ENCODE assay signal across 8 cellular contexts in the genomic region with DNA sequence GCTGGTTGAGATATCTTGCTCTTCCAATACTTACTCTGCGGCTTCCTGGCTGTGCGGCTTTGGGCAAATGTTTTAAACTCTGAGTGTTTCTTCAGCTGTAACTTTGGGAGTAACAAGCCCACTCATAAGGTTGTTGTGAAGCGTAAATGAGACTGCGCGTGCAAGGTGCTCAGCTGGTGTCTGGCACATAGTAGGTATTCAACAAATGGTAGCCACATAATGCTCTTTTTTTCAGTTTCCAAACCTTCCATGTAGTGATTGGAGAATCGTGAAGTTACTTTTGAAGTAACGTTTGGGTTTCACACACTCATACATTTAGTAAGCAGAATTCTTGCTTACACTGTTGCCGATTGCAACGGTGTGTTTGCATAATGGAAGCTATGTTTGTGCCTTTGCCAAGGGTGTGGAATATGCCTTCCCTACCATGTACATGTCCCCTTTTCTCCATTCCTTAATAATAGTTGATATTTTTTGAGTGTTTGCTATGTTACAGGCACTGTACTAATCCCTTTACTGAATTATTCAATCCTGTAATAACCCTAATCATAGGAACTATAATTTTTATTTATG. TPM values are rescaled to one million over a fixed set of nuclear protein-coding genes. Genes with fewer than 3 reads are reported as not detected.
DNase-seq lines count a peak whose midpoint lies in the region; ATAC-seq and TF ChIP-seq lines count a peak whose summit lies in the region.

No MANE protein-coding gene starts in this region.

- H3K9me3 Mint-ChIP-seq in natural killer cell = no peaks in the 10 kb centered on the region

- H3K27me3 ChIP-seq in BLaER1 treated with 17β-estradiol and CSF1 and Interleukin-3, amounts not matched to agents 10 nM and 100 nM = no peaks in the 10 kb centered on the region
- H3K27me3 ChIP-seq in dorsolateral prefrontal cortex = no peaks in the 10 kb centered on the region

- peak overlapping the region; percentile 98 for H3K4me3 Mint-ChIP-seq in natural killer cell

- H4K20me1 ChIP-seq in BLaER1 treated with 17β-estradiol and CSF1 and Interleukin-3, amounts not matched to agents 10 nM and 100 nM = peaks cover 0 to 9% (median 0%) of the 10 kb centered on the region in 11 experiments; a peak in 4 of 22 replicates

- H3K4me3 ChIP-seq in BLaER1 treated with 17β-estradiol and CSF1 and Interleukin-3, amounts not matched to agents 10 nM and 100 nM = peak overlapping the region; percentile 72 to 97 (median 86)
- peak overlapping the region; percentile 64 to 100 (median 90) for H3K4me3 ChIP-seq in dorsolateral prefrontal cortex

- peak overlapping the region; percentile 77 to 97 (median 92) for H3K4me2 ChIP-seq in BLaER1 treated with 17β-estradiol and CSF1 and Interleukin-3, amounts not matched to agents 10 nM and 100 nM

- 0 out of 22 replicates have a peak, but pooled peaks cover 0 to 3% (median 0%) of the 10 kb centered on the region in 11 experiments for H3K36me3 ChIP-seq in BLaER1 treated with 17β-estradiol and CSF1 and Interleukin-3, amounts not matched to agents 10 nM and 100 nM

- peak; percentile 3 for DNase-seq in M059J (ENCODE audit: low read depth)
- no peak for DNase-seq in dorsolateral prefrontal cortex
- no peak for DNase-seq in natural killer cell
- DNase-seq in NCI-H2107 treated with DMSO at 0.1 percent for 48 hours (lab: John Stamatoyannopoulos, UW; ENCODE audit: unreplicated experiment) = no peak
- DNase-seq in AG20443 (ENCODE audit: low spot score) = no peak
- DNase-seq in foreskin melanocyte = no peak

- H3K9me3 ChIP-seq in BLaER1 treated with 17β-estradiol and CSF1 and Interleukin-3, amounts not matched to agents 10 nM and 100 nM (replicated peaks in 1 of 11) = peaks cover 0 to 7% (median under 1%) of the 10 kb centered on the region in 11 experiments; a peak in 7 of 22 replicates

- no peak for TF ChIP-seq CTCF in dorsolateral prefrontal cortex (IDR thresholded peaks at IDR 0.05 in 54 of 56, conservative IDR thresholded peaks at IDR 0.05 in 2 of 56; ENCODE audit: low read depth in 1 of 56, partially characterized antibody in 56 of 56)
- no peak for TF ChIP-seq CTCF in natural killer cell (IDR thresholded peaks at IDR 0.05)

- intact Hi-C loops in dorsolateral prefrontal cortex (cut with DNase I) (loop anchor here (5.0 to 10.0 kb wide), 7 partner anchors 85 to 387 kb away; a partner anchor contains a TSS), natural killer cell (cut with micrococcal nuclease) (loop anchor here (2.0 kb wide), 2 partner anchors 87 to 159 kb away; a partner anchor contains a TSS)

- H3K27me3 Mint-ChIP-seq in natural killer cell (ENCODE audit: low read depth in 2 of 2) = no peaks in the 10 kb centered on the region

- no peaks in the 10 kb centered on the region for H3K36me3 Mint-ChIP-seq in natural killer cell

- H3K4me1 Mint-ChIP-seq in natural killer cell = peaks cover 41% of the 10 kb centered on the region in 2 donors

- peak overlapping the region; percentile 97 to 98 for H3K27ac Mint-ChIP-seq in natural killer cell

- H3K9ac ChIP-seq in BLaER1 treated with 17β-estradiol and CSF1 and Interleukin-3, amounts not matched to agents 10 nM and 100 nM = peak overlapping the region; percentile 83 to 93 (median 86)

- ATAC-seq in natural killer cell (no peak), HG03520 (IDR thresholded peaks at IDR 0.05; ENCODE audit: unreplicated experiment) (no peak)

- H3K4me1 ChIP-seq in BLaER1 treated with 17β-estradiol and CSF1 and Interleukin-3, amounts not matched to agents 10 nM and 100 nM = peaks cover 31 to 48% (median 39%) of the 10 kb centered on the region in 10 experiments

- H3K27ac ChIP-seq in BLaER1 treated with 17β-estradiol and CSF1 and Interleukin-3, amounts not matched to agents 10 nM and 100 nM = peak overlapping the region; percentile 75 to 94 (median 87)
- H3K27ac ChIP-seq in dorsolateral prefrontal cortex = peak overlapping the region in 43 of 59 donors; percentile 47 to 94 (median 79)

RNA-seq across cellular contexts. Expression of a gene that starts 0.8 kb away (rescaled TPM):
- 26.2 and 36.4 TPM in 2 replicates for total RNA-seq in M059J (2014; rRNA removed; shearing (Covaris generic))
- total RNA-seq in dorsolateral prefrontal cortex (10 to 100 TPM; 13.4 to 31.5 (median 21.3) TPM), natural killer cell (10 to 100 TPM; 10.3 to 13.4 (median 11.5) TPM)
